ENCODE assay signal across 12 cellular contexts in the genomic region with DNA sequence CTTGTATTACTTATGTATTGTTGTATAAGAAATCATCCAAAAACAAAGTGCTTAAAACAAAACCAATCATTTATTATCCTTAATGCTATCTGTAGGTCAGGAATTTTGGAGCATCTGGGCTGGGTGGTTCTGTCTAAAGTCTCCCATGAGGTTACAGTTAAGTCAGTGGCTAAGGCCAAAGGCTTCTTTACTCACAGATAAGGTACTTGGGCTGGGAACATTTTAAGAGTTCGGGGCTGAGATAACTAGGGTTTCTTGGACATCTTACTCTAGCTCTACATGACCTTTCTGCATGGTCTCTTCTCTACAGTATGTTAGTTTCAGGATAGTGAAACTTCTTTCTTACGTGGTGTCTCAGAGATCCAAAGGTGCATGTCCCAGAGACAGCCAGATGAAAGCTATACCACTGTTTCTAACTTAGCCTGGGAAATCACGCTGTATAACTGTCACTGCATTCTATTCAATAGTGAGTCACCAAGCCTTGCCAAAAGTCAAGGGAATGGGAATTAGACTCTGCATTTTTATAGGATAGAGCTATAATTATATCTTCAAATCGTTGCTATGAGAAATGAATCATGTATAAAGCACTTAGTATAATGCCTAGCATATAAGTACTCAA.
"Had no signal": no experiment of that assay in that cellular context is flagged by ENCODE, and none has a peak within 500 bp of the region (broad histone marks: within the 10 kb centered on the region; RNA-seq: fewer than 3 reads in every experiment).

No MANE protein-coding gene starts in this region.

- H3K4me3 ChIP-seq: testis had no signal

- H3K9me3 ChIP-seq: testis had no signal

- H3K4me1 ChIP-seq: testis had no signal

- ATAC-seq: activated CD8-positive, alpha-beta T cell treated with anti-CD3 and anti-CD28 coated beads for 36 hours; left lobe of liver; stimulated activated naive CD8-positive, alpha-beta T cell treated with anti-CD3 and anti-CD28 coated beads, Interleukin-15, amount 100 ng/mL, for 72 hours; T-cell had no signal

- DNase-seq: activated CD8-positive, alpha-beta memory T cell treated with anti-CD3 and anti-CD28 coated beads, Interleukin-2, amount 50 U/mL, for 4 hours; activated CD8-positive, alpha-beta T cell treated with anti-CD3 and anti-CD28 coated beads for 36 hours; islet precursor cell; mesendoderm; nephron progenitor cell; stimulated activated CD4-positive, alpha-beta T cell treated with anti-CD3 and anti-CD28 coated beads, Interleukin-4, amount 100 ng/mL, for 4 hours; stimulated activated naive CD8-positive, alpha-beta T cell treated with anti-CD3 and anti-CD28 coated beads, Interleukin-15, amount 100 ng/mL, for 72 hours; T-cell; T1000; testis had no signal

- H3K27me3 ChIP-seq: testis had no signal

- H3K27ac ChIP-seq: testis, VCaP had no signal
